ENCODE assay signal across 1 cellular context in the genomic region with DNA sequence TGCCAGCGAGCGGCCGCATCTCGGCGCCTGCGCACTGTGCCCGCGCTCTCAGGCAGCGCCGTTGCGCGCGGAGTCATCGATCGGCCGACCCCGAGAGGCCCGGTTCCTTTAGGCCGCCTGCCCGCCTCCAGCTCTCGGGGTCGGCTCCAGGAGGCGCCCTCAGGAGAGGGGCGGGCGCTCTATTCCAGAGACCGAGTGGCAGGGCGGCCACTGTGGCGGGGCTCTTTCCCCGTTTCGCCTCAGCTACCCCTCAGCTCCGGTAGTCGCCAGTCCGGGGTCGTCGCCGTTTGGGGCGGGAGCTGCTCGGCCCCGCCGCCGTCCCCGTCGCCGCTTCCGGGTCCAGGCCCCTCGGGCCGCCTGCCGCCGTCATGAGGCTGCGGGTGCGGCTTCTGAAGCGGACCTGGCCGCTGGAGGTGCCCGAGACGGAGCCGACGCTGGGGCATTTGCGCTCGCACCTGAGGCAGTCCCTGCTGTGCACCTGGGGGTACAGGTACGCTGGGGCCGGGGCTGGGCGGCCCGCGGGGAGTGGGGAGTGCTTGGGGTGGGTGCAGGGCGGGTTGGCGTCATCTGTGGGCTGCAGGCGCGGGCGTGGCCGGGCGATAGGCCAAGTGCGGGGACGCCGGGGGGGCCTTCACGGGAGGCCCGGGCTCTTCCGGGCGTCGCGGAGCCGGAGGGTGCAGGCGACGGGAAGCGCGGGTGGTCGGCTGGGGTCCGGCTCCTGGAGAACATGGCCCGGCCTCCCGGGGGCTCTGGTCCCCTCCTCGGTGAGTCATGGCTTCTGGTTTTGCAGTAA.
A peak's percentile ranks its signal among the peaks of the same experiment; 100 is the strongest.
TF ChIP-seq lines count a peak whose summit lies in the region.

Gene FBXO7, plus strand, starts transcription at position 177 of the 793 bp plus-strand sequence. Its CDS starts 192 bp downstream, at position 369.

TF ChIP-seq in HCT116, 20 proteins besides CTCF, POLR2A, EP300 and RAD21 (continued from another document):
- TF ChIP-seq SRF (IDR thresholded peaks at IDR 0.05; ENCODE audit: low read depth) (peak; percentile 59; the same call in 1 of the 2 replicates), ZFX (IDR thresholded peaks at IDR 0.05) (peak; percentile 97), SIN3A (IDR thresholded peaks at IDR 0.05; ENCODE audit: low read depth) (no peak; the same call in none of the 2 replicates), ZBTB33 (IDR thresholded peaks at IDR 0.05; ENCODE audit: extremely low read depth, insufficient replicate concordance, low read length) (no peak), ELF1 (IDR thresholded peaks at IDR 0.05; ENCODE audit: borderline replicate concordance, low read depth) (peak; percentile 80), ATF3 (IDR thresholded peaks at IDR 0.05) (no peak), ZNF274 (IDR thresholded peaks at IDR 0.05; ENCODE audit: low read depth, low read length) (no peak)
